In genomic region chr7:13911920-13912319, GRCh38 we compare ENCODE assay signal across 1 cellular context.
TF ChIP-seq lines count a peak whose summit lies in the region.

No MANE protein-coding gene starts in this region.

TF ChIP-seq in endothelial cell of umbilical vein, 7 proteins besides CTCF, POLR2A, EP300 and RAD21 (continued from another document):
- TF ChIP-seq MAX (IDR thresholded peaks at IDR 0.05; ENCODE audit: insufficient read depth, insufficient read length): no peak
- no peak for TF ChIP-seq POLR2AphosphoS5 (IDR thresholded peaks at IDR 0.05; ENCODE audit: insufficient read depth, low read depth, low read length)
- no peak for TF ChIP-seq GATA2 (IDR thresholded peaks at IDR 0.05; ENCODE audit: insufficient read depth, insufficient read length, low read depth, low read length)
- no peak for TF ChIP-seq EZH2 (IDR thresholded peaks at IDR 0.05; ENCODE audit: borderline replicate concordance, low read depth, low read length, severe bottlenecking)
- no peak for TF ChIP-seq JUN (IDR thresholded peaks at IDR 0.05; ENCODE audit: borderline replicate concordance, insufficient read depth, insufficient read length, low read depth)
